In genomic region chr6:34985236-34985635, GRCh38 we compare ENCODE assay signal across 37 cellular contexts.
"Had no signal": no experiment of that assay in that cellular context is flagged by ENCODE, and none has a peak within 500 bp of the region (broad histone marks: within the 10 kb centered on the region; RNA-seq: fewer than 3 reads in every experiment).

No MANE protein-coding gene starts in this region.

- DNase-seq: activated B cell treated with CpG ODN at 0.5 μM for 24 hours; activated CD4-positive, alpha-beta memory T cell treated with anti-CD3 and anti-CD28 coated beads for 36 hours; activated CD4-positive, alpha-beta T cell treated with anti-CD3 and anti-CD28 coated beads for 4 hours; activated CD4-positive, alpha-beta T cell treated with anti-CD3 and anti-CD28 coated beads, Interleukin-2, amount 50 U/mL, for 1 hour; activated CD4-positive, CD25-positive, alpha-beta regulatory T cell treated with anti-CD3 and anti-CD28 coated beads, Interleukin-2, amount 50 U/mL, for 72 hours; activated CD8-positive, alpha-beta memory T cell treated with anti-CD3 and anti-CD28 coated beads, Interleukin-2, amount 50 U/mL, for 4 hours; activated effector memory CD4-positive, alpha-beta T cell treated with Interleukin-2 at 50 U/mL for 16 hours; activated naive CD4-positive, alpha-beta T cell treated with anti-CD3 and anti-CD28 coated beads, Interleukin-2, amount 10 ng/mL, durations not matched to agents 7 days and 5 days; activated naive CD8-positive, alpha-beta T cell treated with anti-CD3 and anti-CD28 coated beads, Interleukin-2, amount 50 U/mL, for 24 hours; activated T-cell treated with anti-CD3 and anti-CD28 coated beads for 4 hours; activated T-cell treated with anti-CD3 and anti-CD28 coated beads, Interleukin-2, amount 50 U/mL, for 4 hours; aorta; brain microvascular endothelial cell; central memory CD4-positive, alpha-beta T cell; MV-4-11; NCI-H1092; NCI-H1436 treated with DMSO at 0.1 percent for 48 hours; NCI-H187; NCI-H2029 treated with DMSO at 0.1 percent for 48 hours; NCI-H2107; NCI-H2171; NCI-H510A treated with DMSO at 0.1 percent for 48 hours; NCI-H526 treated with DMSO at 0.1 percent for 48 hours; NCI-H774; NK-92 treated with Interleukin-12 subunit alpha and Interleukin-12 subunit beta, amount 100 ng/mL, for 24 hours; PC-9; SIG-M5; T-cell; T-helper 9 cell had no signal

- H3K4me3 ChIP-seq: PC-9 had no signal

- H3K4me1 Mint-ChIP-seq: activated B cell treated with CpG ODN at 0.5 μM for 24 hours; activated naive CD4-positive, alpha-beta T cell treated with anti-CD3 and anti-CD28 coated beads, Interleukin-2, amount 10 ng/mL, durations not matched to agents 7 days and 5 days; activated naive CD8-positive, alpha-beta T cell treated with anti-CD3 and anti-CD28 coated beads, Interleukin-2, amount 50 U/mL, for 24 hours; T-cell had no signal

- H3K27me3 ChIP-seq: brain microvascular endothelial cell had no signal

- H3K27ac ChIP-seq: brain microvascular endothelial cell, PC-9, RWPE1, VCaP had no signal

- H2AFZ ChIP-seq: PC-9 had no signal

- H3K27ac Mint-ChIP-seq: activated B cell treated with CpG ODN at 0.5 μM for 24 hours; activated CD4-positive, alpha-beta memory T cell treated with anti-CD3 and anti-CD28 coated beads for 36 hours; activated naive CD4-positive, alpha-beta T cell treated with anti-CD3 and anti-CD28 coated beads, Interleukin-2, amount 10 ng/mL, durations not matched to agents 7 days and 5 days; activated naive CD8-positive, alpha-beta T cell; activated naive CD8-positive, alpha-beta T cell treated with anti-CD3 and anti-CD28 coated beads, Interleukin-2, amount 50 U/mL, for 24 hours; activated T-helper 1 cell treated with anti-CD3 and anti-CD28 coated beads, Interleukin-12 subunit alpha, Interleukin-12 subunit beta, Interleukin-2, Interleukin-4 antibody, amounts not matched to agents 30 ng/mL and 10 ng/mL and 1 ng/mL, durations not matched to agents 14 hours and 24 hours and 36 hours; T-cell had no signal

- H3K27me3 Mint-ChIP-seq: activated B cell treated with CpG ODN at 0.5 μM for 24 hours; activated CD4-positive, alpha-beta memory T cell treated with anti-CD3 and anti-CD28 coated beads for 36 hours; activated naive CD4-positive, alpha-beta T cell treated with anti-CD3 and anti-CD28 coated beads, Interleukin-2, amount 10 ng/mL, durations not matched to agents 7 days and 5 days; activated naive CD8-positive, alpha-beta T cell; activated naive CD8-positive, alpha-beta T cell treated with anti-CD3 and anti-CD28 coated beads, Interleukin-2, amount 50 U/mL, for 24 hours; T-cell had no signal

- H3K9me3 Mint-ChIP-seq: activated B cell treated with CpG ODN at 0.5 μM for 24 hours; activated CD4-positive, alpha-beta memory T cell treated with anti-CD3 and anti-CD28 coated beads for 36 hours; activated naive CD4-positive, alpha-beta T cell treated with anti-CD3 and anti-CD28 coated beads, Interleukin-2, amount 10 ng/mL, durations not matched to agents 7 days and 5 days; activated naive CD8-positive, alpha-beta T cell treated with anti-CD3 and anti-CD28 coated beads, Interleukin-2, amount 50 U/mL, for 24 hours; activated T-cell treated with anti-CD3 and anti-CD28 coated beads, Interleukin-2, amount 50 U/mL, for 4 hours; activated T-helper 1 cell treated with anti-CD3 and anti-CD28 coated beads, Interleukin-12 subunit alpha, Interleukin-12 subunit beta, Interleukin-2, Interleukin-4 antibody, amounts not matched to agents 30 ng/mL and 10 ng/mL and 1 ng/mL, durations not matched to agents 14 hours and 24 hours and 36 hours; T-cell had no signal

- H3K4me2 ChIP-seq: PC-9 had no signal

- ATAC-seq: activated naive CD8-positive, alpha-beta T cell treated with anti-CD3 and anti-CD28 coated beads, Interleukin-2, amount 50 U/mL, for 24 hours; activated T-cell treated with anti-CD3 and anti-CD28 coated beads, Interleukin-2, amount 50 U/mL, for 4 hours; Right ventricle myocardium inferior; SK-N-SH treated with all-trans-retinoic acid at 6 μM for 48 hours; T-cell had no signal

- H3K4me3 Mint-ChIP-seq: activated B cell treated with CpG ODN at 0.5 μM for 24 hours; activated CD4-positive, alpha-beta memory T cell treated with anti-CD3 and anti-CD28 coated beads for 36 hours; activated naive CD4-positive, alpha-beta T cell treated with anti-CD3 and anti-CD28 coated beads, Interleukin-2, amount 10 ng/mL, durations not matched to agents 7 days and 5 days; activated naive CD8-positive, alpha-beta T cell; activated naive CD8-positive, alpha-beta T cell treated with anti-CD3 and anti-CD28 coated beads, Interleukin-2, amount 50 U/mL, for 24 hours; activated T-cell treated with anti-CD3 and anti-CD28 coated beads, Interleukin-2, amount 50 U/mL, for 4 hours; activated T-helper 1 cell treated with anti-CD3 and anti-CD28 coated beads, Interleukin-12 subunit alpha, Interleukin-12 subunit beta, Interleukin-2, Interleukin-4 antibody, amounts not matched to agents 30 ng/mL and 10 ng/mL and 1 ng/mL, durations not matched to agents 14 hours and 24 hours and 36 hours; T-cell had no signal

- FAIRE-seq: colon, RCC 7860 had no signal
